Comparison of ENCODE assay signal across 26 cellular contexts in genomic region chr1:197218857-197219256, GRCh38. TPM values are rescaled to one million over a fixed set of nuclear protein-coding genes. Genes with fewer than 3 reads are reported as not detected.
"Had no signal": no experiment of that assay in that cellular context is flagged by ENCODE, and none has a peak within 500 bp of the region (broad histone marks: within the 10 kb centered on the region; RNA-seq: fewer than 3 reads in every experiment).

No MANE protein-coding gene starts in this region.

- H3K36me3 Mint-ChIP-seq: activated CD8-positive, alpha-beta memory T cell treated with anti-CD3 and anti-CD28 coated beads, Interleukin-2, amount 10 ng/mL, durations not matched to agents 7 days and 5 days; brain had no signal

- ATAC-seq: activated CD4-positive, CD25-positive, alpha-beta regulatory T cell treated with anti-CD3 and anti-CD28 coated beads, Interleukin-2, amount 50 U/mL, for 24 hours; activated CD8-positive, alpha-beta memory T cell treated with anti-CD3 and anti-CD28 coated beads, Interleukin-2, amount 10 ng/mL, durations not matched to agents 7 days and 5 days had no signal

- H3K4me3 Mint-ChIP-seq: activated CD8-positive, alpha-beta memory T cell treated with anti-CD3 and anti-CD28 coated beads, Interleukin-2, amount 10 ng/mL, durations not matched to agents 7 days and 5 days; activated naive CD4-positive, alpha-beta T cell treated with anti-CD3 and anti-CD28 coated beads for 36 hours; activated naive CD8-positive, alpha-beta T cell; activated T-cell treated with anti-CD3 and anti-CD28 coated beads, Interleukin-2, amount 50 U/mL, for 24 hours; activated T-helper 1 cell treated with anti-CD3 and anti-CD28 coated beads, Interleukin-12 subunit alpha, Interleukin-12 subunit beta, Interleukin-2, Interleukin-4 antibody, amounts not matched to agents 30 ng/mL and 10 ng/mL and 1 ng/mL, durations not matched to agents 14 hours and 24 hours and 36 hours; brain; central memory CD8-positive, alpha-beta T cell had no signal

- H3K4me1 Mint-ChIP-seq: brain; central memory CD8-positive, alpha-beta T cell had no signal

- H3K27ac Mint-ChIP-seq: activated CD8-positive, alpha-beta memory T cell treated with anti-CD3 and anti-CD28 coated beads, Interleukin-2, amount 10 ng/mL, durations not matched to agents 7 days and 5 days; activated naive CD4-positive, alpha-beta T cell treated with anti-CD3 and anti-CD28 coated beads for 36 hours; activated naive CD8-positive, alpha-beta T cell; activated T-cell treated with anti-CD3 and anti-CD28 coated beads, Interleukin-2, amount 50 U/mL, for 24 hours; activated T-helper 1 cell treated with anti-CD3 and anti-CD28 coated beads, Interleukin-12 subunit alpha, Interleukin-12 subunit beta, Interleukin-2, Interleukin-4 antibody, amounts not matched to agents 30 ng/mL and 10 ng/mL and 1 ng/mL, durations not matched to agents 14 hours and 24 hours and 36 hours; brain had no signal

- H3K9me3 Mint-ChIP-seq: brain; central memory CD8-positive, alpha-beta T cell had no signal

- DNase-seq: activated CD4-positive, alpha-beta T cell treated with anti-CD3 and anti-CD28 coated beads for 48 hours; activated CD4-positive, alpha-beta T cell treated with anti-CD3 and anti-CD28 coated beads, Interleukin-2, amount 50 U/mL, for 4 hours; activated CD8-positive, alpha-beta memory T cell treated with anti-CD3 and anti-CD28 coated beads, Interleukin-2, amount 10 ng/mL, durations not matched to agents 7 days and 5 days; activated gamma-delta T cell; activated naive CD4-positive, alpha-beta T cell treated with anti-CD3 and anti-CD28 coated beads for 36 hours; activated T-cell treated with anti-CD3 and anti-CD28 coated beads, Interleukin-2, amount 50 U/mL, for 24 hours; amygdala; NCI-H1048; NCI-H146; NCI-H187 treated with DMSO at 0.1 percent for 48 hours; NCI-H2081 treated with DMSO at 0.1 percent for 48 hours; NCI-H446; NCI-H524; NCI-H774; Peyer's patch; Right ventricle myocardium superior; SJCRH30; SK-N-SH; SW 1271 had no signal

- H3K27me3 Mint-ChIP-seq: activated CD8-positive, alpha-beta memory T cell treated with anti-CD3 and anti-CD28 coated beads, Interleukin-2, amount 10 ng/mL, durations not matched to agents 7 days and 5 days; activated naive CD8-positive, alpha-beta T cell; activated T-cell treated with anti-CD3 and anti-CD28 coated beads, Interleukin-2, amount 50 U/mL, for 24 hours; central memory CD8-positive, alpha-beta T cell had no signal

RNA-seq across cellular contexts. Expression of gene CRB1, which starts 49.2 kb away (rescaled TPM):
- total RNA-seq: activated CD8-positive, alpha-beta memory T cell treated with anti-CD3 and anti-CD28 coated beads, Interleukin-2, amount 10 ng/mL, durations not matched to agents 7 days and 5 days; activated naive CD4-positive, alpha-beta T cell treated with anti-CD3 and anti-CD28 coated beads for 36 hours; activated T-helper 1 cell treated with anti-CD3 and anti-CD28 coated beads, Interleukin-12 subunit alpha, Interleukin-12 subunit beta, Interleukin-2, Interleukin-4 antibody, amounts not matched to agents 30 ng/mL and 10 ng/mL and 1 ng/mL, durations not matched to agents 14 hours and 24 hours and 36 hours; astrocyte; Peyer's patch; T-helper 1 cell treated with Interleukin-12 subunit alpha and Interleukin-12 subunit beta and Interleukin-4 antibody, amounts not matched to agents 30 ng/mL and 1 ng/mL, for 36 hours had no signal
